In the genomic region with DNA sequence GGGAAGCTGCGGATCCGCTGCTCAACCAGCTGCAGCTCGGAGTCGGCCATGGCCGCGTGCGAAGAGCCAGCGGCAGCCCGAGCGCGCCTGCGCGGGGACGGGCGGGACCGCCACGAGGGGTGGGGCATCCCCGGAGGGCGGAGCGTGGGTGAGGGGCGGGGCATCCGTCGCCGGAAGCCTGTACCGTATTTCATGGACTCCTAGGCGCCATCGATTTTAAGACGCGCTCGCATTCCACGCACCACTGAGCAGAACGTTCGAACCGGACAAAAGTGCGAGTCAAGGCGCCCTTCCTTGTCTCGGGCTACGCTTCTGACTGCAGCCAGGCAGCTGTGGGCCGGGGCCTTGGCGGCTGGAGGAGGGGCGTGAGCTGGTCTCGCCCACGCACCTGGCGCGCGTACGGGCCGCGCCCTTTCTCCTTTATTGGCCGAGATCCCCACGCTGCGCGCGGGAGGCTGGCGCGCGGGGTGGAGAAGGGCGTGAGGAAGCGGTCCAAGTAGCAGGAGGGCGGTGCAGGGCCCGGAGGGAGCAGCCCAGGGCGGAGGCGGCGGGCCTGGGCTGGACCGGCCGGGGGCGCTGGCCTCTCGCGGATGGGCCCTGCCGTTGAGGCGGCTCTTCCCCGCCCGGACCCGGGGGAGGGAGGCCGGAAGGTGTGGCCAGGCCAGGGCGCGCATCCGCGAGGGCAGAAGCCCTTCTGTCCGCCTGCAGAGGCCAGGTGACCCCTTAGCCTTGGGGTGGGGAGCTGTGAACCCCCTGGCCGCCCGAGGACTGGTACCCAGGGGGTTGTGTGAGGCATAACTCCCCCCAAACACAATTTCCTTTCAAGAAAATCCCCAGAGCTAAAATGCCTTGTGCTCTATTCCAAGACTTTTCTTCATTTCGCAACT, we compare ENCODE assay signal across 8 cellular contexts.
DNase-seq lines count a peak whose midpoint lies in the region; ATAC-seq and TF ChIP-seq lines count a peak whose summit lies in the region.

A gene with protein sequence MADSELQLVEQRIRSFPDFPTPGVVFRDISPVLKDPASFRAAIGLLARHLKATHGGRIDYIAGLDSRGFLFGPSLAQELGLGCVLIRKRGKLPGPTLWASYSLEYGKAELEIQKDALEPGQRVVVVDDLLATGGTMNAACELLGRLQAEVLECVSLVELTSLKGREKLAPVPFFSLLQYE (minus strand): TSS at position 79 of the 887 bp plus-strand sequence. CDS start 29 bp downstream, at position 50.

- ATAC-seq in GM18870 (IDR thresholded peaks at IDR 0.05; ENCODE audit: unreplicated experiment) (peak; percentile 53), HG03108 (IDR thresholded peaks at IDR 0.05; ENCODE audit: unreplicated experiment) (peak; percentile 65)

- no peaks in the 10 kb centered on the region for H3K4me1 ChIP-seq in iPS-20b (ENCODE audit: insufficient read depth, low read length)

- peak; percentile 40 for TF ChIP-seq CTCF in VCaP (conservative IDR thresholded peaks at IDR 0.05)

- DNase-seq in ACHN: peak; percentile 93
- peak; percentile 80 for DNase-seq in NCI-H2171 treated with DMSO at 0.1 percent for 48 hours (lab: John Stamatoyannopoulos, UW)
- peak; percentile 88 to 99 for DNase-seq in T47D (ENCODE audit: low read depth in 1 of 2, low spot score in 1 of 2)

- H3K27me3 ChIP-seq in iPS-20b (ENCODE audit: insufficient read depth, low read length): no peaks in the 10 kb centered on the region

- peak within 1 kb of the TSS; percentile 92 for H3K9ac ChIP-seq in iPS-20b (ENCODE audit: low read depth, low read length)

- peaks cover 35% of the 10 kb centered on the region for H3K36me3 ChIP-seq in iPS-20b (ENCODE audit: insufficient read depth, low read depth, low read length)

- H3K4me3 ChIP-seq in iPS-20b (ENCODE audit: low read length): peak within 1 kb of the TSS; percentile 91
- peak within 1 kb of the TSS; percentile 41 to 89 (median 77) for H3K4me3 ChIP-seq in skin epidermis

- H3K9me3 ChIP-seq in iPS-20b (ENCODE audit: insufficient read depth, low read depth, low read length): no peaks in the 10 kb centered on the region

- H3K27ac ChIP-seq in VCaP (peak within 1 kb of the TSS; percentile 68), iPS-20b (ENCODE audit: low read length) (peak within 1 kb of the TSS; percentile 81), skin epidermis (peak within 1 kb of the TSS; percentile 83 to 99 (median 95))

- in situ Hi-C loops in ACHN (cut with HindIII; ENCODE audit: low pct_ligation_motif_present, low pct_unique_long_range_greater_than_20kb, low sequenced_read_pairs) (no loop called here), T47D (cut with HindIII; ENCODE audit: low pct_unique_long_range_greater_than_20kb, low sequenced_read_pairs) (no loop called here)

Comparison
In these comparisons a context has a peak if more than half of its experiments do, and no peak if none do; other contexts are left out.
1. Peak in every context shown above with its lines: DNase-seq, ATAC-seq, H3K4me3 ChIP-seq and H3K27ac ChIP-seq.